Comparison of ENCODE assay signal across 8 cellular contexts in the genomic region with DNA sequence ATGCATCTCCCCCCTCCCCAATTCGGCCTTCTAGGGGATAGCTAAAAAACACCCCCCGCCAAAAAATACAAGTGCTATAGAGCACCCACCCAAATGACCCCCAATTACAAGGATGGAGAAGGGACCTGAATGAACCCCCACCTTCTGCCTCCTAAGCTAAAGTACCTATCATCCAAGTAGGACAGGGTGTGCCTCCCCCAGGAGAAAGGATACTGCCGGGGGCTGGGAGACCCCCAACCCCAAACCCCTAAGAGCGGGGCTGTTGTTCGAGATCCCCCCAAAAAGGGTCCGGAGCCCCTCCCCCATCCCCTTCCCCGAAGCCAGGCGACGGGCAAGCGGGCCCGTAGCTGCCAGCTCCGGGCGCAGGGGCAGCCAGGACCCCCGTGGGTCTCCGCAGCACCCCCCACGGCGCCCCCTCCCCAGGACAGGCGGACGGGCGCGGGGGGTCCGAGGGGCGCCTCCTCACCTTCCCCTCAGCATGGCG. TPM values are rescaled to one million over a fixed set of nuclear protein-coding genes. Genes with fewer than 3 reads are reported as not detected.
DNase-seq lines count a peak whose midpoint lies in the region; ATAC-seq and TF ChIP-seq lines count a peak whose summit lies in the region.

No MANE protein-coding gene starts in this region.

- no peak for TF ChIP-seq CTCF in left ventricle myocardium inferior (IDR thresholded peaks at IDR 0.05; ENCODE audit: borderline replicate concordance)
- TF ChIP-seq CTCF in brain microvascular endothelial cell (IDR thresholded peaks at IDR 0.05; ENCODE audit: low read depth, low read length, missing control alignments): no peak

- peak overlapping the region; percentile 100 for H3K27ac ChIP-seq in left ventricle myocardium inferior (replicated peaks)
- H3K27ac ChIP-seq in brain microvascular endothelial cell: peak overlapping the region; percentile 99
- peak overlapping the region; percentile 99 to 100 for H3K27ac ChIP-seq in aorta (ENCODE audit: low read depth in 1 of 2, low read length in 2 of 2)

- H3K27me3 ChIP-seq in left ventricle myocardium inferior (ENCODE audit: low read depth): no peaks in the 10 kb centered on the region
- no peaks in the 10 kb centered on the region for H3K27me3 ChIP-seq in brain microvascular endothelial cell (replicated peaks)
- no peaks in the 10 kb centered on the region for H3K27me3 ChIP-seq in aorta (ENCODE audit: control insufficient read depth in 1 of 2, insufficient read depth in 2 of 2, low read length in 1 of 2)

- H3K4me3 ChIP-seq in left ventricle myocardium inferior (peak overlapping the region; percentile 95), brain microvascular endothelial cell (ENCODE audit: low read depth, low read length) (peak overlapping the region; percentile 94), aorta (ENCODE audit: low read length in 2 of 2) (peak overlapping the region; percentile 77 to 97)

- no peaks in the 10 kb centered on the region for H3K9me3 ChIP-seq in left ventricle myocardium inferior (replicated peaks)
- H3K9me3 ChIP-seq in aorta (ENCODE audit: control insufficient read depth, low read length): no peaks in the 10 kb centered on the region

- H3K4me1 ChIP-seq in left ventricle myocardium inferior (peaks cover 65% of the 10 kb centered on the region), aorta (ENCODE audit: control insufficient read depth in 1 of 2, insufficient read depth in 2 of 2, low read length in 2 of 2) (peaks cover 0 to 2% of the 10 kb centered on the region in 2 donors)

- H3K36me3 ChIP-seq in left ventricle myocardium inferior (no peaks in the 10 kb centered on the region), brain microvascular endothelial cell (replicated peaks) (no peaks in the 10 kb centered on the region), aorta (ENCODE audit: control insufficient read depth in 1 of 2, insufficient read depth in 2 of 2, low read length in 1 of 2) (no peaks in the 10 kb centered on the region)

- no peak for ATAC-seq in aorta (ENCODE audit: low FRiP score)
- ATAC-seq in HG03175 (IDR thresholded peaks at IDR 0.05; ENCODE audit: unreplicated experiment): no peak

- no peak for DNase-seq in left ventricle myocardium inferior
- no peak for DNase-seq in cardiac septum (ENCODE audit: low spot score)
- no peak for DNase-seq in brain microvascular endothelial cell
- DNase-seq in midbrain (lab: John Stamatoyannopoulos, UW): peak; percentile 48
- no peak for DNase-seq in aorta
- no peak for DNase-seq in NOMO-1 treated with DMSO at 0.1 percent for 48 hours (lab: John Stamatoyannopoulos, UW; ENCODE audit: unreplicated experiment)
- no peak for DNase-seq in cortex of kidney (lab: John Stamatoyannopoulos, UW)

- in situ Hi-C loops in brain microvascular endothelial cell (cut with HindIII; ENCODE audit: low pct_ligation_motif_present, low sequenced_read_pairs): no loop called here

- whole genome bisulfite sequencing in aorta, 2 donors: 0 to 1% methylated on average over 23 to 24 of the region's 24 CpGs

- intact Hi-C loops in left ventricle myocardium inferior (cut with micrococcal nuclease): no loop called here
- intact Hi-C loops in cardiac septum (cut with DNase I): loop anchor here (2.0 to 5.0 kb wide), 2 partner anchors 15 to 254 kb away; no protein-coding TSS in a partner anchor
- intact Hi-C loops in aorta (cut with DNase I): loop anchor here (5.0 to 10.0 kb wide), 2 partner anchors 34 to 257 kb away; partner anchors contain the start of gene AP2S1 (in 1 of the 2)

RNA-seq across cellular contexts. Expression of gene ZC3H4, which starts 1.9 kb away (rescaled TPM):
- total RNA-seq in left ventricle myocardium inferior: 22.1 TPM
- total RNA-seq in cardiac septum: 28.1 TPM
- total RNA-seq in aorta: 10 to 100 TPM; 33.9 to 34.6 TPM
- polyA plus RNA-seq in aorta: 10 to 100 TPM in 1 of 2 donors, 1 to 10 TPM in 1; 5.7 to 10.4 TPM

RNA-seq across cellular contexts. Expression of gene SAE1, which starts 18.9 kb away (rescaled TPM):
- total RNA-seq in left ventricle myocardium inferior (42.5 TPM), cardiac septum (45.0 TPM), aorta (10 to 100 TPM; 44.5 to 64.9 TPM)
- 10 to 100 TPM; 49.5 to 59.0 TPM for polyA plus RNA-seq in aorta
